Comparison of ENCODE assay signal across 1 cellular context in genomic region chr6:28136585-28137457, GRCh38.
TF ChIP-seq lines count a peak whose summit lies in the region.

No MANE protein-coding gene starts in this region.

TF ChIP-seq in GM12878, 131 proteins besides CTCF, POLR2A, EP300 and RAD21 (continued from another document):
- TF ChIP-seq, protein P1, sequence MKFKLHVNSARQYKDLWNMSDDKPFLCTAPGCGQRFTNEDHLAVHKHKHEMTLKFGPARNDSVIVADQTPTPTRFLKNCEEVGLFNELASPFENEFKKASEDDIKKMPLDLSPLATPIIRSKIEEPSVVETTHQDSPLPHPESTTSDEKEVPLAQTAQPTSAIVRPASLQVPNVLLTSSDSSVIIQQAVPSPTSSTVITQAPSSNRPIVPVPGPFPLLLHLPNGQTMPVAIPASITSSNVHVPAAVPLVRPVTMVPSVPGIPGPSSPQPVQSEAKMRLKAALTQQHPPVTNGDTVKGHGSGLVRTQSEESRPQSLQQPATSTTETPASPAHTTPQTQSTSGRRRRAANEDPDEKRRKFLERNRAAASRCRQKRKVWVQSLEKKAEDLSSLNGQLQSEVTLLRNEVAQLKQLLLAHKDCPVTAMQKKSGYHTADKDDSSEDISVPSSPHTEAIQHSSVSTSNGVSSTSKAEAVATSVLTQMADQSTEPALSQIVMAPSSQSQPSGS (IDR thresholded peaks at IDR 0.05; ENCODE audit: low read length), result no peak
- 0 out of 2 replicates have a peak, but pooled peaks have one; percentile 83 for TF ChIP-seq NBN (IDR thresholded peaks at IDR 0.05)
- TF ChIP-seq, protein P2, sequence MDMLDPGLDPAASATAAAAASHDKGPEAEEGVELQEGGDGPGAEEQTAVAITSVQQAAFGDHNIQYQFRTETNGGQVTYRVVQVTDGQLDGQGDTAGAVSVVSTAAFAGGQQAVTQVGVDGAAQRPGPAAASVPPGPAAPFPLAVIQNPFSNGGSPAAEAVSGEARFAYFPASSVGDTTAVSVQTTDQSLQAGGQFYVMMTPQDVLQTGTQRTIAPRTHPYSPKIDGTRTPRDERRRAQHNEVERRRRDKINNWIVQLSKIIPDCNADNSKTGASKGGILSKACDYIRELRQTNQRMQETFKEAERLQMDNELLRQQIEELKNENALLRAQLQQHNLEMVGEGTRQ (IDR thresholded peaks at IDR 0.05; ENCODE audit: borderline replicate concordance, low read depth, low read length), result no peak
- TF ChIP-seq, protein P3, sequence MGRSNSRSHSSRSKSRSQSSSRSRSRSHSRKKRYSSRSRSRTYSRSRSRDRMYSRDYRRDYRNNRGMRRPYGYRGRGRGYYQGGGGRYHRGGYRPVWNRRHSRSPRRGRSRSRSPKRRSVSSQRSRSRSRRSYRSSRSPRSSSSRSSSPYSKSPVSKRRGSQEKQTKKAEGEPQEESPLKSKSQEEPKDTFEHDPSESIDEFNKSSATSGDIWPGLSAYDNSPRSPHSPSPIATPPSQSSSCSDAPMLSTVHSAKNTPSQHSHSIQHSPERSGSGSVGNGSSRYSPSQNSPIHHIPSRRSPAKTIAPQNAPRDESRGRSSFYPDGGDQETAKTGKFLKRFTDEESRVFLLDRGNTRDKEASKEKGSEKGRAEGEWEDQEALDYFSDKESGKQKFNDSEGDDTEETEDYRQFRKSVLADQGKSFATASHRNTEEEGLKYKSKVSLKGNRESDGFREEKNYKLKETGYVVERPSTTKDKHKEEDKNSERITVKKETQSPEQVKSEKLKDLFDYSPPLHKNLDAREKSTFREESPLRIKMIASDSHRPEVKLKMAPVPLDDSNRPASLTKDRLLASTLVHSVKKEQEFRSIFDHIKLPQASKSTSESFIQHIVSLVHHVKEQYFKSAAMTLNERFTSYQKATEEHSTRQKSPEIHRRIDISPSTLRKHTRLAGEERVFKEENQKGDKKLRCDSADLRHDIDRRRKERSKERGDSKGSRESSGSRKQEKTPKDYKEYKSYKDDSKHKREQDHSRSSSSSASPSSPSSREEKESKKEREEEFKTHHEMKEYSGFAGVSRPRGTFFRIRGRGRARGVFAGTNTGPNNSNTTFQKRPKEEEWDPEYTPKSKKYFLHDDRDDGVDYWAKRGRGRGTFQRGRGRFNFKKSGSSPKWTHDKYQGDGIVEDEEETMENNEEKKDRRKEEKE (IDR thresholded peaks at IDR 0.05), result no peak
- TF ChIP-seq CHD2 (IDR thresholded peaks at IDR 0.05; ENCODE audit: borderline replicate concordance, low read depth, low read length), result peak; percentile 89
- peak; percentile 98 for TF ChIP-seq GABPA (IDR thresholded peaks at IDR 0.05; ENCODE audit: low read depth)
- TF ChIP-seq TARDBP (IDR thresholded peaks at IDR 0.05; ENCODE audit: borderline replicate concordance), result peak; percentile 82; the same call in 1 of the 2 replicates
- TF ChIP-seq ZNF217 (IDR thresholded peaks at IDR 0.05), result peak; percentile 37; the same call in 1 of the 2 replicates
- 0 out of 2 replicates have a peak, but pooled peaks have one; percentile 0 for TF ChIP-seq PAX5 (IDR thresholded peaks at IDR 0.05; ENCODE audit: borderline replicate concordance, low read depth, low read length)
- TF ChIP-seq GATAD2B (conservative IDR thresholded peaks at IDR 0.05; ENCODE audit: low read depth), result peak; percentile 59
- TF ChIP-seq ZBED1 (IDR thresholded peaks at IDR 0.05; ENCODE audit: borderline replicate concordance), result no peak
- 0 out of 2 replicates have a peak, but pooled peaks have one; percentile 22 for TF ChIP-seq IRF4 (IDR thresholded peaks at IDR 0.05; ENCODE audit: low read depth, low read length)
- peak; percentile 93 for TF ChIP-seq RUNX3 (IDR thresholded peaks at IDR 0.05; ENCODE audit: low read length)
- peak; percentile 54; the same call in 1 of the 2 replicates for TF ChIP-seq ZNF207 (IDR thresholded peaks at IDR 0.05; ENCODE audit: borderline replicate concordance)
- TF ChIP-seq MTA3 (IDR thresholded peaks at IDR 0.05; ENCODE audit: borderline replicate concordance, low read length), result 0 out of 2 replicates have a peak, but pooled peaks have one; percentile 19
- peak; percentile 60 for TF ChIP-seq CREM (IDR thresholded peaks at IDR 0.05; ENCODE audit: low read depth)
- TF ChIP-seq SUZ12 (IDR thresholded peaks at IDR 0.05; ENCODE audit: unreplicated experiment), result no peak
- no peak for TF ChIP-seq YBX1 (IDR thresholded peaks at IDR 0.05)
- TF ChIP-seq ETV6 (conservative IDR thresholded peaks at IDR 0.05 in 1 of 2, IDR thresholded peaks at IDR 0.05 in 1 of 2; ENCODE audit: borderline replicate concordance in 1 of 2, low read depth in 1 of 2), result peak in 1 of 2 experiments; percentile 48; a peak in 2 of 4 replicates
- TF ChIP-seq ZNF687 (IDR thresholded peaks at IDR 0.05), result peak; percentile 57; the same call in 1 of the 2 replicates
- TF ChIP-seq FOXK2 (IDR thresholded peaks at IDR 0.05), result peak; percentile 53
- TF ChIP-seq HDAC6 (IDR thresholded peaks at IDR 0.05; ENCODE audit: unreplicated experiment), result no peak
- TF ChIP-seq MEF2B (IDR thresholded peaks at IDR 0.05; ENCODE audit: partially characterized antibody, poor library complexity, severe bottlenecking), result peak; percentile 45
- peak in 1 of 2 experiments; percentile 61; a peak in 3 of 4 replicates for TF ChIP-seq BHLHE40 (IDR thresholded peaks at IDR 0.05; ENCODE audit: borderline replicate concordance in 1 of 2, low read depth in 2 of 2, low read length in 1 of 2)
- 0 out of 2 replicates have a peak, but pooled peaks have one; percentile 20 for TF ChIP-seq BRCA1 (IDR thresholded peaks at IDR 0.05; ENCODE audit: low read depth, low read length)
- TF ChIP-seq ZNF274 (IDR thresholded peaks at IDR 0.05; ENCODE audit: insufficient read depth, insufficient read length), result no peak
- TF ChIP-seq, protein P4, sequence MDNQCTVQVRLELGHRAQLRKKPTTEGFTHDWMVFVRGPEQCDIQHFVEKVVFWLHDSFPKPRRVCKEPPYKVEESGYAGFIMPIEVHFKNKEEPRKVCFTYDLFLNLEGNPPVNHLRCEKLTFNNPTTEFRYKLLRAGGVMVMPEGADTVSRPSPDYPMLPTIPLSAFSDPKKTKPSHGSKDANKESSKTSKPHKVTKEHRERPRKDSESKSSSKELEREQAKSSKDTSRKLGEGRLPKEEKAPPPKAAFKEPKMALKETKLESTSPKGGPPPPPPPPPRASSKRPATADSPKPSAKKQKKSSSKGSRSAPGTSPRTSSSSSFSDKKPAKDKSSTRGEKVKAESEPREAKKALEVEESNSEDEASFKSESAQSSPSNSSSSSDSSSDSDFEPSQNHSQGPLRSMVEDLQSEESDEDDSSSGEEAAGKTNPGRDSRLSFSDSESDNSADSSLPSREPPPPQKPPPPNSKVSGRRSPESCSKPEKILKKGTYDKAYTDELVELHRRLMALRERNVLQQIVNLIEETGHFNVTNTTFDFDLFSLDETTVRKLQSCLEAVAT (IDR thresholded peaks at IDR 0.05), result peak; percentile 74; the same call in 1 of the 2 replicates
- TF ChIP-seq, protein P5, sequence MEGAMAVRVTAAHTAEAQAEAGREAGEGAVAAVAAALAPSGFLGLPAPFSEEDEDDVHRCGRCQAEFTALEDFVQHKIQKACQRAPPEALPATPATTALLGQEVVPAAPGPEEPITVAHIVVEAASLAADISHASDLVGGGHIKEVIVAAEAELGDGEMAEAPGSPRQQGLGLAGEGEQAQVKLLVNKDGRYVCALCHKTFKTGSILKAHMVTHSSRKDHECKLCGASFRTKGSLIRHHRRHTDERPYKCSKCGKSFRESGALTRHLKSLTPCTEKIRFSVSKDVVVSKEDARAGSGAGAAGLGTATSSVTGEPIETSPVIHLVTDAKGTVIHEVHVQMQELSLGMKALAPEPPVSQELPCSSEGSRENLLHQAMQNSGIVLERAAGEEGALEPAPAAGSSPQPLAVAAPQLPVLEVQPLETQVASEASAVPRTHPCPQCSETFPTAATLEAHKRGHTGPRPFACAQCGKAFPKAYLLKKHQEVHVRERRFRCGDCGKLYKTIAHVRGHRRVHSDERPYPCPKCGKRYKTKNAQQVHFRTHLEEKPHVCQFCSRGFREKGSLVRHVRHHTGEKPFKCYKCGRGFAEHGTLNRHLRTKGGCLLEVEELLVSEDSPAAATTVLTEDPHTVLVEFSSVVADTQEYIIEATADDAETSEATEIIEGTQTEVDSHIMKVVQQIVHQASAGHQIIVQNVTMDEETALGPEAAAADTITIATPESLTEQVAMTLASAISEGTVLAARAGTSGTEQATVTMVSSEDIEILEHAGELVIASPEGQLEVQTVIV (IDR thresholded peaks at IDR 0.05; ENCODE audit: borderline replicate concordance, partially characterized antibody), result no peak
- TF ChIP-seq PAX8 (IDR thresholded peaks at IDR 0.05), result no peak
- TF ChIP-seq, protein P6, sequence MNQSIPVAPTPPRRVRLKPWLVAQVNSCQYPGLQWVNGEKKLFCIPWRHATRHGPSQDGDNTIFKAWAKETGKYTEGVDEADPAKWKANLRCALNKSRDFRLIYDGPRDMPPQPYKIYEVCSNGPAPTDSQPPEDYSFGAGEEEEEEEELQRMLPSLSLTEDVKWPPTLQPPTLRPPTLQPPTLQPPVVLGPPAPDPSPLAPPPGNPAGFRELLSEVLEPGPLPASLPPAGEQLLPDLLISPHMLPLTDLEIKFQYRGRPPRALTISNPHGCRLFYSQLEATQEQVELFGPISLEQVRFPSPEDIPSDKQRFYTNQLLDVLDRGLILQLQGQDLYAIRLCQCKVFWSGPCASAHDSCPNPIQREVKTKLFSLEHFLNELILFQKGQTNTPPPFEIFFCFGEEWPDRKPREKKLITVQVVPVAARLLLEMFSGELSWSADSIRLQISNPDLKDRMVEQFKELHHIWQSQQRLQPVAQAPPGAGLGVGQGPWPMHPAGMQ (IDR thresholded peaks at IDR 0.05; ENCODE audit: borderline replicate concordance), result no peak
